In genomic region chr6:127120109-127120786, GRCh38 we compare ENCODE assay signal across 8 cellular contexts. TPM values are rescaled to one million over a fixed set of nuclear protein-coding genes. Genes with fewer than 3 reads are reported as not detected.
DNase-seq lines count a peak whose midpoint lies in the region; ATAC-seq, FAIRE-seq and TF ChIP-seq lines count a peak whose summit lies in the region.

No MANE protein-coding gene starts in this region.

- H4K5ac ChIP-seq in H1 (ENCODE audit: insufficient read length, low read depth, low read length), result no peak overlapping the region

- peaks cover 18% of the 10 kb centered on the region for H3K4me1 Mint-ChIP-seq in activated T-cell treated with anti-CD3 and anti-CD28 coated beads, Interleukin-2, amount 50 U/mL, for 4 hours (ENCODE audit: low read depth)

- H2BK120ac ChIP-seq in H1 (replicated peaks; ENCODE audit: low read depth, low read length), result no peak overlapping the region

- H3K27me3 ChIP-seq in H1 (replicated peaks in 1 of 4; ENCODE audit: control insufficient read depth in 3 of 4, extremely low read depth in 1 of 4, insufficient read depth in 3 of 4, low read length in 3 of 4) (peaks cover 29 to 49% (median 42%) of the 10 kb centered on the region in 4 experiments), parathyroid adenoma (ENCODE audit: control insufficient read depth, insufficient read depth, low read length) (peaks cover 6% of the 10 kb centered on the region)

- no peak overlapping the region for H3K56ac ChIP-seq in H1 (replicated peaks; ENCODE audit: insufficient read length, low read depth, low read length)

- DNase-seq in activated T-cell treated with anti-CD3 and anti-CD28 coated beads, Interleukin-2, amount 50 U/mL, for 4 hours, result no peak
- no peak for DNase-seq in activated T-cell treated with anti-CD3 and anti-CD28 coated beads for 4 hours
- DNase-seq in H1 (ENCODE audit: low read depth in 1 of 2, low spot score in 2 of 2), result peak in 1 of 2 experiments; percentile 70
- DNase-seq in erythroblast (lab: John Stamatoyannopoulos, UW), result no peak

- no peak for FAIRE-seq in H1 (lab: Jason Lieb, UNC)

- H3K36me3 ChIP-seq in H1 (ENCODE audit: control insufficient read depth in 2 of 4, insufficient read depth in 4 of 4, low read length in 3 of 4) (no peaks in the 10 kb centered on the region), parathyroid adenoma (ENCODE audit: control insufficient read depth, insufficient read depth, low read length) (no peaks in the 10 kb centered on the region)

- H3K27ac ChIP-seq in H1 (ENCODE audit: low read depth, low read length) (no peak overlapping the region), parathyroid adenoma (no peak overlapping the region)

- H3K27me3 Mint-ChIP-seq in activated T-cell treated with anti-CD3 and anti-CD28 coated beads, Interleukin-2, amount 50 U/mL, for 4 hours (ENCODE audit: low read depth), result peaks cover 63% of the 10 kb centered on the region

- CTCF ChIA-PET in H1 (lab: Charles Lee; ENCODE audit: partially characterized antibody), result interaction anchor here (0.8 to 3.1 kb wide), 15 partner anchors 8 to 1125 kb away, joined by 3 to 20 read pairs (median 4); no protein-coding TSS in a partner anchor

- H3K4me3 ChIP-seq in H1 (ENCODE audit: extremely low read depth in 1 of 4, insufficient read depth in 2 of 4, low read depth in 3 of 4, low read length in 4 of 4) (peak overlapping the region; percentile 61 to 77 (median 70); a peak in 7 of 8 replicates), parathyroid adenoma (ENCODE audit: low read depth, low read length) (peak overlapping the region; percentile 47)

- POLR2A ChIA-PET in H1 (lab: Charles Lee; ENCODE audit: partially characterized antibody), result no interaction called here

- H3K79me1 ChIP-seq in H1 (ENCODE audit: low read depth, low read length), result no peaks in the 10 kb centered on the region

- no peak overlapping the region for H3K4ac ChIP-seq in H1 (replicated peaks; ENCODE audit: insufficient read length, low read depth, low read length)

- no peak overlapping the region for H3K14ac ChIP-seq in H1 (ENCODE audit: insufficient read length)

- H2BK15ac ChIP-seq in H1 (ENCODE audit: low read length), result no peak overlapping the region

- no peaks in the 10 kb centered on the region for H3K9me3 Mint-ChIP-seq in activated T-cell treated with anti-CD3 and anti-CD28 coated beads, Interleukin-2, amount 50 U/mL, for 4 hours

- no peak for TF ChIP-seq POLR2A in H1 (IDR thresholded peaks at IDR 0.05; ENCODE audit: control extremely low read depth in 1 of 2, low read depth in 2 of 2, low read length in 2 of 2)
- TF ChIP-seq POLR2A in erythroblast (IDR thresholded peaks at IDR 0.05; ENCODE audit: low read length), result no peak

- H4K91ac ChIP-seq in H1 (replicated peaks; ENCODE audit: insufficient read length, low read length), result no peak overlapping the region

- TF ChIP-seq RAD21 in H1 (IDR thresholded peaks at IDR 0.05 in 1 of 2, conservative IDR thresholded peaks at IDR 0.05 in 1 of 2; ENCODE audit: low read depth in 2 of 2, low read length in 2 of 2), result no peak

- no peak overlapping the region for H3K23ac ChIP-seq in H1 (ENCODE audit: insufficient read length)

- 4% methylated on average over 34 of the region's 34 CpGs; no CpG with 5 or more reads in 1 of the 2 experiments for WGBS in H1 (ENCODE audit: extremely low coverage in 1 of 2, insufficient coverage in 1 of 2, insufficient read length in 1 of 2, insufficient replicate concordance in 2 of 2, low coverage in 1 of 2, low lambda C conversion rate in 2 of 2, missing lambda C conversion rate in 1 of 2), 2 experiments

- H3K23me2 ChIP-seq in H1 (ENCODE audit: low read depth, low read length), result peaks cover 14% of the 10 kb centered on the region; the same call in 1 of the 2 replicates

- no peak overlapping the region for H2BK5ac ChIP-seq in H1 (ENCODE audit: low read depth, low read length)

- no peak for ATAC-seq in activated T-cell treated with anti-CD3 and anti-CD28 coated beads, Interleukin-2, amount 50 U/mL, for 4 hours
- ATAC-seq in HG03469 (IDR thresholded peaks at IDR 0.05; ENCODE audit: unreplicated experiment) (peak; percentile 4), GM21367 (IDR thresholded peaks at IDR 0.05; ENCODE audit: unreplicated experiment) (no peak), GM18858 (IDR thresholded peaks at IDR 0.05; ENCODE audit: unreplicated experiment) (no peak)

- no peak overlapping the region for H4K8ac ChIP-seq in H1 (ENCODE audit: extremely low read depth, insufficient read depth, low read length)

- H3K36me3 Mint-ChIP-seq in activated T-cell treated with anti-CD3 and anti-CD28 coated beads, Interleukin-2, amount 50 U/mL, for 4 hours (ENCODE audit: insufficient read depth), result no peaks in the 10 kb centered on the region

- peak overlapping the region; percentile 49 for H3K4me3 Mint-ChIP-seq in activated T-cell treated with anti-CD3 and anti-CD28 coated beads, Interleukin-2, amount 50 U/mL, for 4 hours

- TF ChIP-seq CTCF in H1 (IDR thresholded peaks at IDR 0.05; ENCODE audit: control extremely low read depth in 1 of 3, insufficient read depth in 1 of 3, low read depth in 1 of 3, low read length in 3 of 3), result no peak
- TF ChIP-seq CTCF in parathyroid adenoma (IDR thresholded peaks at IDR 0.05), result no peak

- no peak for TF ChIP-seq EP300 in H1 (IDR thresholded peaks at IDR 0.05; ENCODE audit: borderline replicate concordance in 1 of 2, low read depth in 2 of 2, low read length in 2 of 2)

- peaks cover 0 to 16% (median 12%) of the 10 kb centered on the region in 4 experiments; a peak in 6 of 7 replicates for H3K4me1 ChIP-seq in H1 (replicated peaks in 1 of 4; ENCODE audit: control insufficient read depth in 3 of 4, insufficient read depth in 4 of 4, low read length in 3 of 4)
- H3K4me1 ChIP-seq in parathyroid adenoma, result no peaks in the 10 kb centered on the region

- peak overlapping the region; percentile 64; the same call in 1 of the 2 replicates for H2BK12ac ChIP-seq in H1 (ENCODE audit: low read depth, low read length)

- no peak overlapping the region for H2AK5ac ChIP-seq in H1 (ENCODE audit: low read depth, low read length)

- H2AFZ ChIP-seq in H1 (ENCODE audit: low read length) (peak overlapping the region; percentile 35; the same call in 1 of the 2 replicates), parathyroid adenoma (peak overlapping the region; percentile 26)

- H4K20me1 ChIP-seq in H1 (replicated peaks in 1 of 2; ENCODE audit: control insufficient read depth in 1 of 2, insufficient read depth in 2 of 2, low read length in 2 of 2), result peaks cover 6 to 12% of the 10 kb centered on the region in 2 experiments

- no peak overlapping the region for H2BK20ac ChIP-seq in H1 (ENCODE audit: low read length)

- H3K9me3 ChIP-seq in H1 (ENCODE audit: insufficient read depth in 2 of 2, low read depth in 1 of 2, low read length in 1 of 2), result no peaks in the 10 kb centered on the region
- H3K9me3 ChIP-seq in parathyroid adenoma (ENCODE audit: control insufficient read depth, low read length), result no peaks in the 10 kb centered on the region

- no peaks in the 10 kb centered on the region for H3K79me2 ChIP-seq in H1 (ENCODE audit: control insufficient read depth in 1 of 2, insufficient read depth in 2 of 2, low read length in 2 of 2)
- no peaks in the 10 kb centered on the region for H3K79me2 ChIP-seq in parathyroid adenoma

- H3K4me2 ChIP-seq in H1 (ENCODE audit: insufficient read depth in 1 of 2, low read depth in 2 of 2, low read length in 2 of 2), result peak overlapping the region; percentile 81 to 95
- peak overlapping the region; percentile 83 for H3K4me2 ChIP-seq in parathyroid adenoma (ENCODE audit: low read length)

- H3K9ac ChIP-seq in H1 (replicated peaks in 1 of 4; ENCODE audit: extremely low read depth in 1 of 4, low read depth in 3 of 4, low read length in 3 of 4) (no peak overlapping the region), parathyroid adenoma (no peak overlapping the region)

- no peak overlapping the region for H3K18ac ChIP-seq in H1 (ENCODE audit: extremely low read depth, low read length)

TF ChIP-seq in H1, 55 proteins besides CTCF, POLR2A, EP300 and RAD21 (continues in another document):
- no peak for TF ChIP-seq KDM1A (IDR thresholded peaks at IDR 0.05; ENCODE audit: borderline replicate concordance, low read length)
- TF ChIP-seq BACH1 (IDR thresholded peaks at IDR 0.05; ENCODE audit: low read length), result no peak
- no peak for TF ChIP-seq SP4 (IDR thresholded peaks at IDR 0.05; ENCODE audit: low read length)
- TF ChIP-seq E2F6 (IDR thresholded peaks at IDR 0.05), result peak; percentile 43; the same call in 1 of the 2 replicates
- TF ChIP-seq MAX (IDR thresholded peaks at IDR 0.05), result peak; percentile 36; the same call in 1 of the 2 replicates
- no peak for TF ChIP-seq ZNF274 (IDR thresholded peaks at IDR 0.05; ENCODE audit: borderline replicate concordance, extremely low read depth, low read length)
- TF ChIP-seq USF2 (IDR thresholded peaks at IDR 0.05; ENCODE audit: low read length), result no peak
- TF ChIP-seq FOSL1 (IDR thresholded peaks at IDR 0.05; ENCODE audit: insufficient read depth, low read depth, low read length), result no peak

RNA-seq across cellular contexts. Expression of gene RSPO3, which starts 1.8 kb away (rescaled TPM):
- total RNA-seq in activated T-cell treated with anti-CD3 and anti-CD28 coated beads, Interleukin-2, amount 50 U/mL, for 4 hours, result not detected
- total RNA-seq in H1 (2021; fragmentation: NEBNext Ultra II Directional; extraction: Animal tissue kit (Norgen Biotek cat#: 25700)), result not detected in 2 replicates
- 0.02 TPM in 1 of 2 replicates, not detected in the other for polyA plus RNA-seq in H1 (2011; rRNA removed)
- not detected for polyA plus RNA-seq in H1 (2011; cell fraction: cytosol; rRNA removed)
- polyA plus RNA-seq in H1 (2011; cell fraction: nucleus; rRNA removed), result 0.04 TPM
- 0.08 to 0.40 TPM (median 0.29 TPM) in 4 replicates for polyA plus RNA-seq in H1 (2012, experiment 1 of 2)
- not detected for polyA plus RNA-seq in H1 (2012, experiment 2 of 2)
- 0.06 TPM for polyA plus RNA-seq in H1 (2013, experiment 1 of 2)
- 0.13 TPM for polyA plus RNA-seq in H1 (2013, experiment 2 of 2)
- not detected in 2 replicates for polyA minus RNA-seq in H1 (2011; rRNA and poly(A)+ RNA removed)
- not detected for polyA minus RNA-seq in H1 (2011; cell fraction: cytosol; rRNA and poly(A)+ RNA removed)
- 1.6 TPM for polyA minus RNA-seq in H1 (2011; cell fraction: nucleus; rRNA and poly(A)+ RNA removed)
